Comparison of ENCODE assay signal across 18 cellular contexts in genomic region chr1:16615253-16616252, GRCh38. TPM values are rescaled to one million over a fixed set of nuclear protein-coding genes. Genes with fewer than 3 reads are reported as not detected.
DNase-seq lines count a peak whose midpoint lies in the region; FAIRE-seq and TF ChIP-seq lines count a peak whose summit lies in the region.
"Had no signal": no experiment of that assay in that cellular context is flagged by ENCODE, and none has a peak within 500 bp of the region (broad histone marks: within the 10 kb centered on the region; RNA-seq: fewer than 3 reads in every experiment).

No MANE protein-coding gene starts in this region.

- peaks cover 0 to 27% of the 10 kb centered on the region in 2 experiments; a peak in 2 of 3 replicates for H3K36me3 ChIP-seq in HEK293 (ENCODE audit: control insufficient read depth in 2 of 2, insufficient read depth in 1 of 2, low read length in 2 of 2)

- no peaks in the 10 kb centered on the region for H3K27me3 Mint-ChIP-seq in osteocyte (ENCODE audit: unreplicated experiment)
- H3K27me3 Mint-ChIP-seq: brain; CD4-positive, alpha-beta T cell had no signal

- H3K4me1 ChIP-seq in HEK293 (ENCODE audit: control insufficient read depth, insufficient read depth, low read length) = peaks cover 13% of the 10 kb centered on the region

- no peak for TF ChIP-seq CTCF in HEK293 (tag by site-specific recombination; IDR thresholded peaks at IDR 0.05)
- no peak for TF ChIP-seq CTCF in osteocyte (IDR thresholded peaks at IDR 0.05)

- H3K27ac Mint-ChIP-seq in osteocyte (ENCODE audit: unreplicated experiment) = no peak overlapping the region
- H3K27ac Mint-ChIP-seq: brain; CD4-positive, alpha-beta T cell had no signal

- H3K9me3 Mint-ChIP-seq in osteocyte (ENCODE audit: unreplicated experiment) = no peaks in the 10 kb centered on the region
- H3K9me3 Mint-ChIP-seq: brain; CD4-positive, alpha-beta T cell had no signal

- POLR2A ChIA-PET in HEK293 (lab: Yijun Ruan, JAX) = interaction anchor here (1.0 to 1.6 kb wide), 2 partner anchors 9 to 289 kb away, joined by 5 to 6 read pairs; no protein-coding TSS in a partner anchor

- no peaks in the 10 kb centered on the region for H3K9me3 ChIP-seq in HEK293 (ENCODE audit: control insufficient read depth, insufficient read depth, low read depth, low read length)

- no peak overlapping the region for H3K4me3 Mint-ChIP-seq in osteocyte (ENCODE audit: unreplicated experiment)
- H3K4me3 Mint-ChIP-seq: brain; CD4-positive, alpha-beta T cell had no signal

- no peak overlapping the region for H3K27ac ChIP-seq in HEK293 (ENCODE audit: extremely low read depth, low read depth, low read length)

- FAIRE-seq in HTR-8/SVneo (lab: Jason Lieb, UNC) = no peak
- FAIRE-seq: endometrium, TTC549 had no signal

- H3K4me1 Mint-ChIP-seq in osteocyte (ENCODE audit: unreplicated experiment) = no peaks in the 10 kb centered on the region
- H3K4me1 Mint-ChIP-seq: brain had no signal

- H3K4me3 ChIP-seq in HEK293 (ENCODE audit: low read depth, low read length) = no peak overlapping the region

- no peaks in the 10 kb centered on the region for H3K36me3 Mint-ChIP-seq in osteocyte (ENCODE audit: unreplicated experiment)
- H3K36me3 Mint-ChIP-seq: brain had no signal

- DNase-seq in NCI-H1092 treated with DMSO at 0.1 percent for 48 hours (lab: John Stamatoyannopoulos, UW) (peak; percentile 32), NCI-H1092 (lab: John Stamatoyannopoulos, UW) (no peak), dedifferentiated amniotic fluid mesenchymal stem cell (ENCODE audit: extremely low spot score) (peak; percentile 14), osteocyte (ENCODE audit: extremely low spot score, unreplicated experiment) (peak; percentile 88), Ammon's horn (ENCODE audit: low spot score) (no peak), HTR-8/SVneo (ENCODE audit: insufficient read length, low spot score) (no peak), NCI-H1436 (lab: John Stamatoyannopoulos, UW) (no peak)
- DNase-seq: 8988T; CD4-positive, alpha-beta T cell; KBM-7; NCI-H1694 treated with DMSO at 0.1 percent for 48 hours; NCI-H510A treated with DMSO at 0.1 percent for 48 hours; RPMI8226 had no signal

- CTCF ChIA-PET in HEK293 (lab: Yijun Ruan, JAX) = interaction anchor here (0.6 to 4.1 kb wide), 10 partner anchors 9 to 653 kb away, joined by 3 to 23 read pairs (median 4); no protein-coding TSS in a partner anchor

TF ChIP-seq in HEK293, 187 proteins besides CTCF, POLR2A, EP300 and RAD21:
- TF ChIP-seq ZNF184 (tag by site-specific recombination; IDR thresholded peaks at IDR 0.05) = peak; percentile 39; the same call in 1 of the 2 replicates
- no peak for TF ChIP-seq ZNF362 (tag by site-specific recombination; IDR thresholded peaks at IDR 0.05)
- no peak for TF ChIP-seq ZNF37A (tag by site-specific recombination; IDR thresholded peaks at IDR 0.05)
- 0 out of 2 replicates have a peak, but pooled peaks have one; percentile 16 for TF ChIP-seq ZBTB20 (tag by site-specific recombination; IDR thresholded peaks at IDR 0.05)
- TF ChIP-seq ZBTB17 (tag by site-specific recombination; IDR thresholded peaks at IDR 0.05) = peak; percentile 78
- TF ChIP-seq ZBTB44 (tag by site-specific recombination; IDR thresholded peaks at IDR 0.05) = 0 out of 2 replicates have a peak, but pooled peaks have one; percentile 8
- TF ChIP-seq ZSCAN5A (tag by site-specific recombination; IDR thresholded peaks at IDR 0.05) = no peak
- no peak for TF ChIP-seq ZNF660 (tag by site-specific recombination; IDR thresholded peaks at IDR 0.05)
- no peak; the same call in 1 of the 2 replicates for TF ChIP-seq ZBTB6 (tag by site-specific recombination; IDR thresholded peaks at IDR 0.05)
- peak; percentile 52; the same call in 1 of the 2 replicates for TF ChIP-seq ZNF596 (tag by site-specific recombination; IDR thresholded peaks at IDR 0.05)
- no peak; the same call in 1 of the 2 replicates for TF ChIP-seq ZNF513 (tag by site-specific recombination; IDR thresholded peaks at IDR 0.05)
- no peak for TF ChIP-seq PATZ1 (tag by site-specific recombination; IDR thresholded peaks at IDR 0.05)
- no peak for TF ChIP-seq MYNN (tag by site-specific recombination; IDR thresholded peaks at IDR 0.05; ENCODE audit: borderline replicate concordance)
- TF ChIP-seq ZNF157 (tag by site-specific recombination; IDR thresholded peaks at IDR 0.05) = no peak
- TF ChIP-seq IKZF3 (tag by site-specific recombination; IDR thresholded peaks at IDR 0.05) = no peak
- 0 out of 2 replicates have a peak, but pooled peaks have one; percentile 10 for TF ChIP-seq MZF1 (tag by site-specific recombination; IDR thresholded peaks at IDR 0.05; ENCODE audit: borderline replicate concordance)
- no peak for TF ChIP-seq ZNF792 (tag by site-specific recombination; IDR thresholded peaks at IDR 0.05)

RNA-seq across cellular contexts. Expression of gene NBPF1, which starts 2.2 kb away (rescaled TPM):
- total RNA-seq in osteocyte = 50.1 and 55.6 TPM in 2 replicates

RNA-seq across cellular contexts. Expression of gene RNU1-3, which starts 51.2 kb away (rescaled TPM):
- total RNA-seq in osteocyte = 2,650 and 2,859 TPM in 2 replicates
- total RNA-seq: myocyte had no signal

Comparison
In these comparisons a context has a peak if more than half of its experiments do, and no peak if none do; other contexts are left out.
1. DNase-seq: peak in NCI-H1092 treated with DMSO at 0.1 percent for 48 hours (single experiment), dedifferentiated amniotic fluid mesenchymal stem cell (single experiment) and osteocyte (single experiment); none in NCI-H1092 (single experiment), Ammon's horn (single experiment), HTR-8/SVneo (single experiment) and NCI-H1436 (single experiment).